ENCODE assay signal across 11 cellular contexts in the genomic region with DNA sequence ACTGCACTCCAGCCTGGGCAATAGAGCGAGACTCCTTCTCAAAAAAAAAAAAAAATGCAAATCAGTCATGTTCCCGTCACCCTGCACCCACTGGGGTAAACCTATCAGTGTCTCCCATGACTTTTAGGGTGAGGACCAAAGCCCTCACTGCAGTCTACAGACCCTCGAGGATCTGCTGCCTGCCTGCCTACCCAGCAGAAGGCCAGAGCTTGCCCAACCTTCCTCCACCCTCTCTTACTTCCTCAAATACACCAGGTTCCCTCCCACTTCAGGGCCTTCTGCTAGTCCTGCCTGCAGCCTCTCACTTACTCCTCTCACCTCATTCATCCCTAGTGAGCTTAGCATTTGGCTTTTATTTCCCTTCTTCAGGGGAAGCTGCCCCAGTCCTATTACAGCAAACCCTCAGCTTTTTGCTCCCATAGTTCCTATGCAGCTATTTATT. TPM values are rescaled to one million over a fixed set of nuclear protein-coding genes. Genes with fewer than 3 reads are reported as not detected.
DNase-seq lines count a peak whose midpoint lies in the region; TF ChIP-seq lines count a peak whose summit lies in the region.
"Had no signal": no experiment of that assay in that cellular context is flagged by ENCODE, and none has a peak within 500 bp of the region (broad histone marks: within the 10 kb centered on the region; RNA-seq: fewer than 3 reads in every experiment).

No MANE protein-coding gene starts in this region.

- TF ChIP-seq POLR2A in tibial nerve (IDR thresholded peaks at IDR 0.05), result no peak

- no peaks in the 10 kb centered on the region for H3K36me3 ChIP-seq in tibial nerve
- H3K36me3 ChIP-seq: SJCRH30, vagina had no signal

- no peak for TF ChIP-seq EP300 in tibial nerve (IDR thresholded peaks at IDR 0.05)

- TF ChIP-seq CTCF in HL-60 (IDR thresholded peaks at IDR 0.05; ENCODE audit: insufficient read depth, low read length), result no peak
- TF ChIP-seq CTCF in tibial nerve (IDR thresholded peaks at IDR 0.05), result no peak

- H3K27ac ChIP-seq in HL-60 (replicated peaks) (peak overlapping the region; percentile 58), tibial nerve (peak overlapping the region in 2 of 4 donors; percentile 63 to 65)
- H3K27ac ChIP-seq: SJCRH30, vagina had no signal

- H3K4me3 ChIP-seq in HL-60 (replicated peaks; ENCODE audit: insufficient read depth, low read length), result no peak overlapping the region
- H3K4me3 ChIP-seq in tibial nerve, result no peak overlapping the region
- H3K4me3 ChIP-seq: SJCRH30, vagina had no signal

- peaks cover 0 to 5% (median 0%) of the 10 kb centered on the region in 4 donors for H3K9me3 ChIP-seq in tibial nerve
- H3K9me3 ChIP-seq: vagina had no signal

- peaks cover 0 to 28% (median 3%) of the 10 kb centered on the region in 4 donors for H3K4me1 ChIP-seq in tibial nerve
- H3K4me1 ChIP-seq: SJCRH30, vagina had no signal

- no peaks in the 10 kb centered on the region for H3K27me3 ChIP-seq in HL-60 (ENCODE audit: insufficient read depth, poor library complexity, severe bottlenecking)
- no peaks in the 10 kb centered on the region for H3K27me3 ChIP-seq in tibial nerve
- H3K27me3 ChIP-seq: SJCRH30, vagina had no signal

- 78 to 88% methylated on average over 3 of the region's 3 CpGs for WGBS in tibial nerve, 2 donors

- peak; percentile 91 to 96 for DNase-seq in AML-193 (lab: John Stamatoyannopoulos, UW)
- DNase-seq in HL-60 (ENCODE audit: low read depth in 1 of 2, low spot score in 1 of 2), result peak in 1 of 2 experiments; percentile 95
- DNase-seq in UCSD-AML1 (lab: John Stamatoyannopoulos, UW; ENCODE audit: unreplicated experiment), result peak; percentile 25
- DNase-seq in medulla oblongata (ENCODE audit: extremely low spot score), result peak; percentile 37
- no peak for DNase-seq in islet precursor cell
- no peak for DNase-seq in GM03348 (ENCODE audit: low spot score)
- DNase-seq in T-helper 9 cell, result no peak
- no peak for DNase-seq in tibial nerve (ENCODE audit: low spot score in 2 of 2)
- DNase-seq: activated T-cell treated with anti-CD3 and anti-CD28 coated beads, Interleukin-2, amount 50 U/mL, for 1 hour; SJCRH30 had no signal

RNA-seq across cellular contexts. Expression of a gene that starts 17.7 kb away (rescaled TPM):
- total RNA-seq in tibial nerve, result 100 to 1,000 TPM in 1 of 4 donors, 10 to 100 TPM in 3; 48.6 to 142 (median 81.3) TPM

RNA-seq across cellular contexts. Expression of a gene that starts 48.5 kb away (rescaled TPM):
- 1 to 10 TPM in 3 of 4 donors, not detected in 1; 1.0 to 2.2 (median 1.2) TPM for total RNA-seq in tibial nerve
- total RNA-seq: SJCRH30 had no signal

Comparison
In these comparisons a context has a peak if more than half of its experiments do, and no peak if none do; other contexts are left out.
1. DNase-seq: peak in AML-193 (2 of 2), UCSD-AML1 (single experiment) and medulla oblongata (single experiment); none in islet precursor cell (single experiment), GM03348 (single experiment), T-helper 9 cell (single experiment) and tibial nerve (0 of 2).